34 cellular contexts compared by ENCODE assay signal in the genomic region with DNA sequence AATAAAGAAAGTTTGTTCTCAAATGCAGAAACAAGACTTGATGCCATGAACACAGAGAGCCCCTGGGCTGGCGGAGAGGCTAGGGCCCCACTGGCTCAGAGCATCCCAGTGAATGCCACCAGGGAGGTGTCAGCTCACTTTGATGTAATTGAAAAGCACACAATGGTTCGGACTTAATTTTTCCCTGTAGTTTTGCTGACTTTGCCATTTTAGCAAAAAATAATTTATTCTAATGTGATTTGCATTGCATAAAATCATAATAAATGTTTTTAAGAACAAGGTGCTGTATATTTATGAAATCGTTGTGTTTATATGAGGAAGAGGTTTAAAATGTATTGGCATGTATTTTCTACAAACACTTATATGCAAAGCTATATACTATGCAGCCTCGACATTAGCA.
"Had no signal": no experiment of that assay in that cellular context is flagged by ENCODE, and none has a peak within 500 bp of the region (broad histone marks: within the 10 kb centered on the region; RNA-seq: fewer than 3 reads in every experiment).

No MANE protein-coding gene starts in this region.

- H3K27me3 ChIP-seq: adrenal gland, brain microvascular endothelial cell, breast epithelium had no signal

- FAIRE-seq: astrocyte, colon, TTC549 had no signal

- H3K4me1 ChIP-seq: adrenal gland, body of pancreas, breast epithelium had no signal

- ATAC-seq: activated CD8-positive, alpha-beta T cell treated with anti-CD3 and anti-CD28 coated beads for 36 hours; activated naive CD4-positive, alpha-beta T cell treated with anti-CD3 and anti-CD28 coated beads, Interleukin-2, amount 50 U/mL, for 72 hours; activated T-cell treated with anti-CD3 and anti-CD28 coated beads, Interleukin-2, amount 50 U/mL, for 4 hours; activated T-cell treated with anti-CD3 and anti-CD28 coated beads, Interleukin-2, amount 50 U/mL, for 72 hours; activated T-helper 17 cell treated with anti-CD3 and anti-CD28 coated beads, Interleukin-2, amount 50 U/mL, for 72 hours; body of pancreas had no signal

- H3K9me3 ChIP-seq: adrenal gland, body of pancreas, breast epithelium had no signal

- H3K4me3 ChIP-seq: adrenal gland, body of pancreas, breast epithelium, coronary artery had no signal

- H3K36me3 ChIP-seq: adrenal gland, brain microvascular endothelial cell, breast epithelium had no signal

- DNase-seq: activated B cell treated with CpG ODN at 0.5 μM for 24 hours; activated CD4-positive, alpha-beta memory T cell treated with anti-CD3 and anti-CD28 coated beads for 36 hours; activated CD4-positive, alpha-beta T cell treated with anti-CD3 and anti-CD28 coated beads for 4 hours; activated CD4-positive, alpha-beta T cell treated with anti-CD3 and anti-CD28 coated beads, Interleukin-2, amount 10 ng/mL, durations not matched to agents 24 days and 14 days; activated CD4-positive, alpha-beta T cell treated with anti-CD3 and anti-CD28 coated beads, Interleukin-2, amount 50 U/mL, for 1 hour; activated CD4-positive, alpha-beta T cell treated with anti-CD3 and anti-CD28 coated beads, Interleukin-2, amount 50 U/mL, for 4 hours; activated CD4-positive, CD25-positive, alpha-beta regulatory T cell treated with anti-CD3 and anti-CD28 coated beads, Interleukin-2, amount 50 U/mL, for 72 hours; activated CD8-positive, alpha-beta memory T cell treated with anti-CD3 and anti-CD28 coated beads, Interleukin-2, amount 50 U/mL, for 4 hours; activated CD8-positive, alpha-beta T cell treated with anti-CD3 and anti-CD28 coated beads for 36 hours; activated effector memory CD4-positive, alpha-beta T cell treated with anti-CD3 and anti-CD28 coated beads, Interleukin-2, amount 50 U/mL, for 16 hours; activated gamma-delta T cell treated with Interleukin-2 at 50 U/mL for 16 hours; activated naive CD4-positive, alpha-beta T cell; activated naive CD4-positive, alpha-beta T cell treated with anti-CD3 and anti-CD28 coated beads for 36 hours; activated naive CD4-positive, alpha-beta T cell treated with anti-CD3 and anti-CD28 coated beads, Interleukin-2, amount 50 U/mL, for 16 hours; activated naive CD8-positive, alpha-beta T cell treated with anti-CD3 and anti-CD28 coated beads for 36 hours; activated T-cell treated with anti-CD3 and anti-CD28 coated beads for 4 hours; activated T-cell treated with anti-CD3 and anti-CD28 coated beads, Interleukin-2, amount 50 U/mL, for 1 hour; activated T-cell treated with anti-CD3 and anti-CD28 coated beads, Interleukin-2, amount 50 U/mL, for 4 hours; activated T-cell treated with anti-CD3 and anti-CD28 coated beads, Interleukin-2, amount 50 U/mL, for 72 hours; adrenal gland; amniotic stem cell; aorta; body of pancreas; brain microvascular endothelial cell; central memory CD4-positive, alpha-beta T cell; T-helper 9 cell had no signal

- H3K27ac ChIP-seq: adrenal gland, body of pancreas, brain microvascular endothelial cell, breast epithelium, coronary artery, VCaP had no signal
